ENCODE assay signal across 30 cellular contexts in genomic region chr18:37320320-37320719, GRCh38.
"Had no signal": no experiment of that assay in that cellular context is flagged by ENCODE, and none has a peak within 500 bp of the region (broad histone marks: within the 10 kb centered on the region; RNA-seq: fewer than 3 reads in every experiment).

No MANE protein-coding gene starts in this region.

- H3K4me3 ChIP-seq: adrenal gland, ascending aorta, breast epithelium, cardiac muscle cell, colonic mucosa, esophagus squamous epithelium, gastroesophageal sphincter had no signal

- H3K4me1 ChIP-seq: adrenal gland, ascending aorta, breast epithelium, colonic mucosa, esophagus squamous epithelium, gastroesophageal sphincter had no signal

- H3K9me3 ChIP-seq: adrenal gland, ascending aorta, breast epithelium, colonic mucosa, esophagus squamous epithelium, gastroesophageal sphincter had no signal

- H3K36me3 ChIP-seq: adrenal gland, ascending aorta, breast epithelium, cardiac muscle cell, colonic mucosa, esophagus squamous epithelium, gastroesophageal sphincter, WERI-Rb-1 had no signal

- H3K27ac ChIP-seq: adrenal gland, ascending aorta, breast epithelium, cardiac muscle cell, colonic mucosa, epithelial cell of prostate, esophagus squamous epithelium, gastroesophageal sphincter, WERI-Rb-1 had no signal

- DNase-seq: activated B cell treated with CpG ODN at 0.5 μM for 24 hours; activated CD4-positive, alpha-beta T cell treated with anti-CD3 and anti-CD28 coated beads for 48 hours; activated CD4-positive, alpha-beta T cell treated with anti-CD3 and anti-CD28 coated beads, Interleukin-2, amount 50 U/mL, for 1 hour; activated CD4-positive, alpha-beta T cell treated with anti-CD3 and anti-CD28 coated beads, Interleukin-2, amount 50 U/mL, for 48 hours; activated CD8-positive, alpha-beta memory T cell treated with anti-CD3 and anti-CD28 coated beads for 24 hours; activated CD8-positive, alpha-beta T cell treated with anti-CD3 and anti-CD28 coated beads for 36 hours; activated effector memory CD4-positive, alpha-beta T cell treated with Interleukin-2 at 50 U/mL for 16 hours; activated gamma-delta T cell treated with Interleukin-2 at 50 U/mL for 16 hours; activated naive CD4-positive, alpha-beta T cell treated with anti-CD3 and anti-CD28 coated beads for 36 hours; activated naive CD8-positive, alpha-beta T cell treated with anti-CD3 and anti-CD28 coated beads for 36 hours; activated naive CD8-positive, alpha-beta T cell treated with anti-CD3 and anti-CD28 coated beads, Interleukin-2, amount 50 U/mL, for 24 hours; activated T-cell treated with anti-CD3 and anti-CD28 coated beads, Interleukin-2, amount 50 U/mL, for 4 hours; adrenal gland; central memory CD4-positive, alpha-beta T cell; cerebellar nuclear complex; colonic mucosa; effector CD8-positive, alpha-beta T cell; esophagus squamous epithelium; foreskin melanocyte; T-helper 1 cell; T-helper 17 cell; T1000; WERI-Rb-1 had no signal

- ATAC-seq: activated CD4-positive, CD25-positive, alpha-beta regulatory T cell treated with anti-CD3 and anti-CD28 coated beads, Interleukin-2, amount 50 U/mL, for 24 hours; activated CD8-positive, alpha-beta T cell treated with anti-CD3 and anti-CD28 coated beads for 36 hours; activated naive CD8-positive, alpha-beta T cell treated with anti-CD3 and anti-CD28 coated beads, Interleukin-2, amount 50 U/mL, for 24 hours; activated T-cell treated with anti-CD3 and anti-CD28 coated beads, Interleukin-2, amount 50 U/mL, for 4 hours; activated T-helper 17 cell treated with anti-CD3 and anti-CD28 coated beads, Interleukin-2, amount 50 U/mL, for 72 hours; gastroesophageal sphincter; T-helper 17 cell had no signal
